ENCODE assay signal across 13 cellular contexts in genomic region chr11:15893080-15893492, GRCh38.
DNase-seq lines count a peak whose midpoint lies in the region; ATAC-seq and TF ChIP-seq lines count a peak whose summit lies in the region.
"Had no signal": no experiment of that assay in that cellular context is flagged by ENCODE, and none has a peak within 500 bp of the region (broad histone marks: within the 10 kb centered on the region; RNA-seq: fewer than 3 reads in every experiment).

No MANE protein-coding gene starts in this region.

- H3K79me1 ChIP-seq in mesenchymal stem cell (replicated peaks; ENCODE audit: low read length, poor library complexity, severe bottlenecking) (no peaks in the 10 kb centered on the region), H9 (ENCODE audit: insufficient read depth, low read depth, low read length, poor library complexity, severe bottlenecking) (no peaks in the 10 kb centered on the region)

- H2BK120ac ChIP-seq in mesenchymal stem cell (ENCODE audit: low read depth, low read length) (no peak overlapping the region), H9 (ENCODE audit: low read depth, low read length, poor library complexity, severe bottlenecking) (no peak overlapping the region)

- no peak overlapping the region for H3K27ac Mint-ChIP-seq in H9
- H3K27ac Mint-ChIP-seq: activated CD4-positive, alpha-beta memory T cell treated with anti-CD3 and anti-CD28 coated beads for 36 hours; activated naive CD8-positive, alpha-beta T cell treated with anti-CD3 and anti-CD28 coated beads for 36 hours had no signal

- intact Hi-C loops in body of pancreas (cut with DNase I) (no loop called here), posterior vena cava (cut with DNase I) (no loop called here)

- H2BK15ac ChIP-seq in mesenchymal stem cell (ENCODE audit: low read depth, poor library complexity, severe bottlenecking) (no peak overlapping the region), H9 (ENCODE audit: low read depth, low read length) (no peak overlapping the region)

- ATAC-seq in body of pancreas: peak; percentile 24
- ATAC-seq in GM18870 (IDR thresholded peaks at IDR 0.05; ENCODE audit: unreplicated experiment): no peak

- H3K56ac ChIP-seq in H9 (ENCODE audit: insufficient read length, low read depth, low read length): no peak overlapping the region

- H3K18ac ChIP-seq in mesenchymal stem cell (ENCODE audit: low read depth in 1 of 2, low read length in 2 of 2): no peak overlapping the region
- H3K18ac ChIP-seq in H9 (ENCODE audit: insufficient read length, low read depth, low read length): no peak overlapping the region

- peaks cover 3% of the 10 kb centered on the region for H3K27me3 Mint-ChIP-seq in H9 (ENCODE audit: low read depth)
- H3K27me3 Mint-ChIP-seq: activated CD4-positive, alpha-beta memory T cell treated with anti-CD3 and anti-CD28 coated beads for 36 hours; activated naive CD8-positive, alpha-beta T cell treated with anti-CD3 and anti-CD28 coated beads for 36 hours had no signal

- H3K4me1 ChIP-seq in Loucy (ENCODE audit: insufficient read depth, low read length, poor library complexity, severe bottlenecking): peaks cover 16% of the 10 kb centered on the region
- H3K4me1 ChIP-seq in body of pancreas: no peaks in the 10 kb centered on the region
- H3K4me1 ChIP-seq in mesenchymal stem cell (ENCODE audit: control insufficient read depth, insufficient read depth, low read depth, low read length): peaks cover 6% of the 10 kb centered on the region
- H3K4me1 ChIP-seq in H9 (ENCODE audit: insufficient read depth, low read length): no peaks in the 10 kb centered on the region

- 24% methylated on average over 3 of the region's 3 CpGs for WGBS in body of pancreas, 2 donors
- 32% methylated on average over 3 of the region's 3 CpGs for WGBS in mesenchymal stem cell
- no CpG with 5 or more reads among the region's 3 CpGs for WGBS in H9 (ENCODE audit: extremely low coverage, insufficient read length, low lambda C conversion rate)

- peak overlapping the region; percentile 74 for H2AFZ ChIP-seq in Loucy (ENCODE audit: low read length)
- H2AFZ ChIP-seq in mesenchymal stem cell (ENCODE audit: low read depth, low read length): no peak overlapping the region
- H2AFZ ChIP-seq in H9 (ENCODE audit: low read length): no peak overlapping the region

- no peaks in the 10 kb centered on the region for H3K9me3 Mint-ChIP-seq in H9
- H3K9me3 Mint-ChIP-seq: activated CD4-positive, alpha-beta memory T cell treated with anti-CD3 and anti-CD28 coated beads for 36 hours; activated naive CD8-positive, alpha-beta T cell treated with anti-CD3 and anti-CD28 coated beads for 36 hours had no signal

- H3K23ac ChIP-seq in mesenchymal stem cell (ENCODE audit: low read length in 2 of 2) (no peak overlapping the region), H9 (ENCODE audit: insufficient read length, low read depth, low read length) (no peak overlapping the region)

- H3K9me3 ChIP-seq in Loucy (ENCODE audit: insufficient read depth, low read depth, low read length): no peaks in the 10 kb centered on the region
- no peaks in the 10 kb centered on the region for H3K9me3 ChIP-seq in body of pancreas
- H3K9me3 ChIP-seq in mesenchymal stem cell (ENCODE audit: control insufficient read depth, low read length): no peaks in the 10 kb centered on the region
- no peaks in the 10 kb centered on the region for H3K9me3 ChIP-seq in H9 (ENCODE audit: control insufficient read depth, low read depth, low read length)

- H3K79me2 ChIP-seq in Loucy (ENCODE audit: insufficient read depth, low read length) (no peaks in the 10 kb centered on the region), H9 (ENCODE audit: insufficient read depth, low read length) (no peaks in the 10 kb centered on the region)

- H3K14ac ChIP-seq in mesenchymal stem cell (ENCODE audit: low read length in 2 of 2) (no peak overlapping the region), H9 (ENCODE audit: insufficient read depth, low read length) (no peak overlapping the region)

- H2AK5ac ChIP-seq in mesenchymal stem cell (ENCODE audit: low read length, severe bottlenecking): no peak overlapping the region
- no peak overlapping the region for H2AK5ac ChIP-seq in H9 (ENCODE audit: insufficient read length, low read length)

- no peak overlapping the region for H4K5ac ChIP-seq in H9 (ENCODE audit: insufficient read length, low read depth, low read length)

- no peak overlapping the region for H3T11ph ChIP-seq in H9 (ENCODE audit: low read length)

- no peak overlapping the region for H2BK12ac ChIP-seq in mesenchymal stem cell (ENCODE audit: low read length in 2 of 2)
- H2BK12ac ChIP-seq in H9 (ENCODE audit: insufficient read length, low read depth, low read length): no peak overlapping the region

- H3K36me3 ChIP-seq in Loucy (ENCODE audit: insufficient read depth, low read length) (no peaks in the 10 kb centered on the region), body of pancreas (replicated peaks in 1 of 2; ENCODE audit: insufficient read depth in 1 of 2, low read depth in 2 of 2) (no peaks in the 10 kb centered on the region), mesenchymal stem cell (ENCODE audit: control insufficient read depth in 1 of 2, insufficient read depth in 2 of 2, low read depth in 1 of 2, low read length in 2 of 2) (no peaks in the 10 kb centered on the region)

- H3K4ac ChIP-seq in mesenchymal stem cell (ENCODE audit: low read depth in 1 of 2, low read length in 2 of 2) (no peak overlapping the region), H9 (ENCODE audit: low read depth, low read length) (no peak overlapping the region)

- H3K27ac ChIP-seq in body of pancreas (peak overlapping the region in 1 of 4 donors; percentile 3), mesenchymal stem cell (ENCODE audit: low read length, poor library complexity, severe bottlenecking) (no peak overlapping the region), H9 (ENCODE audit: insufficient read length, low read depth, low read length) (no peak overlapping the region)

- no peaks in the 10 kb centered on the region for H3F3A ChIP-seq in Loucy (ENCODE audit: low read depth)

- H3K23me2 ChIP-seq in H9 (ENCODE audit: insufficient read length, low read depth, low read length, poor library complexity, severe bottlenecking): no peaks in the 10 kb centered on the region

- H3K4me1 Mint-ChIP-seq in H9: peaks cover 11% of the 10 kb centered on the region in 2 experiments
- H3K4me1 Mint-ChIP-seq: activated naive CD8-positive, alpha-beta T cell treated with anti-CD3 and anti-CD28 coated beads for 36 hours had no signal

- H3K9me2 ChIP-seq in Loucy (replicated peaks; ENCODE audit: low read depth, low read length): no peaks in the 10 kb centered on the region

- H3K27me3 ChIP-seq in Loucy (ENCODE audit: insufficient read depth, low read length, poor library complexity, severe bottlenecking): no peaks in the 10 kb centered on the region
- no peaks in the 10 kb centered on the region for H3K27me3 ChIP-seq in body of pancreas
- peaks cover 0 to 82% of the 10 kb centered on the region in 2 experiments for H3K27me3 ChIP-seq in mesenchymal stem cell (ENCODE audit: control insufficient read depth in 1 of 2, insufficient read depth in 1 of 2, low read length in 2 of 2)
- H3K27me3 ChIP-seq in H9 (ENCODE audit: insufficient read depth, low read length): no peaks in the 10 kb centered on the region

- H4K20me1 ChIP-seq in Loucy (ENCODE audit: insufficient read depth, low read length, poor library complexity, severe bottlenecking) (no peaks in the 10 kb centered on the region), H9 (ENCODE audit: control insufficient read depth, insufficient read depth, insufficient read length) (no peaks in the 10 kb centered on the region)

- no peak overlapping the region for H4K8ac ChIP-seq in mesenchymal stem cell (ENCODE audit: low read length)
- no peak overlapping the region for H4K8ac ChIP-seq in H9 (replicated peaks; ENCODE audit: insufficient read length, low read depth, low read length)

- no peak overlapping the region for H3K4me3 Mint-ChIP-seq in H9
- H3K4me3 Mint-ChIP-seq: activated CD4-positive, alpha-beta memory T cell treated with anti-CD3 and anti-CD28 coated beads for 36 hours; activated naive CD8-positive, alpha-beta T cell treated with anti-CD3 and anti-CD28 coated beads for 36 hours had no signal

- H3K36me3 Mint-ChIP-seq in H9 (ENCODE audit: insufficient read depth in 1 of 3, low read depth in 3 of 3): no peaks in the 10 kb centered on the region
- H3K36me3 Mint-ChIP-seq: activated CD4-positive, alpha-beta memory T cell treated with anti-CD3 and anti-CD28 coated beads for 36 hours; activated naive CD8-positive, alpha-beta T cell treated with anti-CD3 and anti-CD28 coated beads for 36 hours had no signal

- no peak for TF ChIP-seq CTCF in AG10803 (conservative IDR thresholded peaks at IDR 0.05; ENCODE audit: low read length)
- no peak for TF ChIP-seq CTCF in Loucy (conservative IDR thresholded peaks at IDR 0.05; ENCODE audit: low read length)
- no peak for TF ChIP-seq CTCF in body of pancreas (IDR thresholded peaks at IDR 0.05)
- no peak for TF ChIP-seq CTCF in H9 (conservative IDR thresholded peaks at IDR 0.05)

- TF ChIP-seq POLR2A in body of pancreas (IDR thresholded peaks at IDR 0.05): no peak

- H2BK5ac ChIP-seq in mesenchymal stem cell (ENCODE audit: low read depth, low read length, poor library complexity, severe bottlenecking) (no peak overlapping the region), H9 (ENCODE audit: insufficient read length, low read length) (no peak overlapping the region)

- DNase-seq in AG10803 (ENCODE audit: low read depth): peak; percentile 74
- no peak for DNase-seq in body of pancreas
- peak; percentile 83 for DNase-seq in mesenchymal stem cell
- DNase-seq in H9: no peak
- no peak for DNase-seq in posterior vena cava (ENCODE audit: low spot score)
- no peak for DNase-seq in D341Med (ENCODE audit: low spot score)
- DNase-seq: activated CD4-positive, alpha-beta memory T cell treated with anti-CD3 and anti-CD28 coated beads for 36 hours; activated naive CD8-positive, alpha-beta T cell treated with anti-CD3 and anti-CD28 coated beads for 36 hours; C1 segment of cervical spinal cord; NCI-H187; SIG-M5 had no signal

- H2BK20ac ChIP-seq in H9 (ENCODE audit: low read depth, low read length, poor library complexity, severe bottlenecking): no peak overlapping the region

- H3K4me2 ChIP-seq in Loucy (ENCODE audit: low read depth, low read length, poor library complexity, severe bottlenecking) (peak overlapping the region; percentile 8), mesenchymal stem cell (ENCODE audit: low read length, poor library complexity, severe bottlenecking) (no peak overlapping the region), H9 (ENCODE audit: insufficient read depth, insufficient read length, low read length) (no peak overlapping the region)

- H3K9ac ChIP-seq in Loucy (ENCODE audit: low read depth, low read length, poor library complexity, severe bottlenecking) (no peak overlapping the region), mesenchymal stem cell (ENCODE audit: low read length) (no peak overlapping the region), H9 (ENCODE audit: extremely low read depth, insufficient read length, low read length) (no peak overlapping the region)

- H3K4me3 ChIP-seq in AG10803 (ENCODE audit: low read length) (no peak overlapping the region), Loucy (ENCODE audit: low read length, poor library complexity, severe bottlenecking) (no peak overlapping the region), body of pancreas (no peak overlapping the region), mesenchymal stem cell (ENCODE audit: insufficient read depth in 1 of 2, low read depth in 1 of 2, low read length in 2 of 2) (no peak overlapping the region)

- H4K91ac ChIP-seq in mesenchymal stem cell (ENCODE audit: low read length): no peak overlapping the region
- H4K91ac ChIP-seq in H9 (ENCODE audit: insufficient read length, low read depth, low read length): no peak overlapping the region

Comparison
In these comparisons a context has a peak if more than half of its experiments do, and no peak if none do; other contexts are left out.
1. DNase-seq: peak in AG10803 (single experiment) and mesenchymal stem cell (single experiment); none in body of pancreas (0 of 4), H9 (single experiment), posterior vena cava (single experiment) and D341Med (single experiment).